Comparison of ENCODE assay signal across 8 cellular contexts in the genomic region with DNA sequence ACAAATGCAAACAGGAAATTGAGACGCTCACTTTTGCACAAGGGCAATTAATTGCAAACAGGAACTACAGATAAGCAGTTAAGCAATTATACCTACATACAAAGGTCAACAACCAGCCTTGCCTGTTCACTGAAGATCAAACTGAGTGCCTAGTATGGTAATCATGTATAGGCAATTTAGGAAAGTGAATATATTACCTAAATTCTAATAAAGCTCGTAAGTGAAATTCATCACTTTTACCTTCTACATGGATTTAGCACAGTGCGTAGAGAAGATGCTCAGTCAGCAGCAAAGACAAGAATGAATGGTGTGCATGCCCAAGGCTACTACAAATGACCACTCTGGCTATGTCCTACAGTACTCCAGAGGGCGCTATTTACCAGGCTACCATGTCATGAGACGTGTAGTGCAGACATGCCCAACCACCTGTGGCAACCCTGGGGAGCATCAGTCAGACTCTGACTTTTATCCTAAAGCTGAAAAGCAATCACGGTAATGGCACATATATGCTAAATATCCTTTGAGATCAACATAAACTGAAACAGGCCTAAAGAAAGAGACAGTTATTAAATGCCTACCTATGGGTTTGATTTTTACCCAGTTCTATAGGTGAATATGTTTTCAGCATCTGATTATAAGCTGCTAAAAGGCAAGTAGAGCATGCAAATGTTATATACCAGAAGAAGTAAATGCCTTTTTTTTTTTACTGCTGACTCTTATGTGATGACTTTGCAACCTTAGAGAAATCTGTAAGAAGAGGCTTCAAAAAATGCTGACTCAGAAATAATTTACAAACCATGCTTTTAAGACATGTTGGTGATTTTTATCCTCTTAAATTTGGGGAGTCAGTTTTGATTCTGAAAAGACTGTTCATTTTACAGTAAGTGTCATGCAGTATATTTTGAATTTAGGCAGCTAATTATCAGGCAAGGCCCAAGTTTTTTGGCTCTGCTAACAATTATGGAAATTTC.
DNase-seq lines count a peak whose midpoint lies in the region; ATAC-seq and TF ChIP-seq lines count a peak whose summit lies in the region.

No MANE protein-coding gene starts in this region.

- H3K27ac ChIP-seq in epithelial cell of prostate (no peak overlapping the region), tibial nerve (no peak overlapping the region)

- peak; percentile 100 for ATAC-seq in GM19463 (IDR thresholded peaks at IDR 0.05; ENCODE audit: unreplicated experiment)
- ATAC-seq in HG03469 (IDR thresholded peaks at IDR 0.05; ENCODE audit: unreplicated experiment): peak; percentile 100
- peak; percentile 93 for ATAC-seq in activated CD8-positive, alpha-beta T cell treated with anti-CD3 and anti-CD28 coated beads, Interleukin-2, amount 10 ng/mL, durations not matched to agents 7 days and 5 days
- ATAC-seq in natural killer cell treated with Interleukin-12 subunit alpha and Interleukin-12 subunit beta and Interleukin-15 and Interleukin-18, amount 100 ng/mL, for 72 hours: peak; percentile 88 to 93

- TF ChIP-seq POLR2A in tibial nerve (IDR thresholded peaks at IDR 0.05): no peak

- no peaks in the 10 kb centered on the region for H3K36me3 ChIP-seq in tibial nerve

- H3K27me3 Mint-ChIP-seq in activated CD8-positive, alpha-beta T cell treated with anti-CD3 and anti-CD28 coated beads, Interleukin-2, amount 10 ng/mL, durations not matched to agents 7 days and 5 days (ENCODE audit: low read depth): no peaks in the 10 kb centered on the region
- no peaks in the 10 kb centered on the region for H3K27me3 Mint-ChIP-seq in natural killer cell treated with Interleukin-12 subunit alpha and Interleukin-12 subunit beta and Interleukin-15 and Interleukin-18, amount 100 ng/mL, for 72 hours

- POLR2A ChIA-PET in activated CD8-positive, alpha-beta T cell treated with anti-CD3 and anti-CD28 coated beads, Interleukin-2, amount 10 ng/mL, durations not matched to agents 7 days and 5 days (lab: Charles Lee): no interaction called here

- no peak overlapping the region for H3K27ac Mint-ChIP-seq in activated CD8-positive, alpha-beta T cell treated with anti-CD3 and anti-CD28 coated beads, Interleukin-2, amount 10 ng/mL, durations not matched to agents 7 days and 5 days
- no peak overlapping the region for H3K27ac Mint-ChIP-seq in natural killer cell treated with Interleukin-12 subunit alpha and Interleukin-12 subunit beta and Interleukin-15 and Interleukin-18, amount 100 ng/mL, for 72 hours

- H3K27me3 ChIP-seq in tibial nerve: no peaks in the 10 kb centered on the region

- no peaks in the 10 kb centered on the region for H3K36me3 Mint-ChIP-seq in activated CD8-positive, alpha-beta T cell treated with anti-CD3 and anti-CD28 coated beads, Interleukin-2, amount 10 ng/mL, durations not matched to agents 7 days and 5 days (ENCODE audit: low read depth)
- H3K36me3 Mint-ChIP-seq in natural killer cell treated with Interleukin-12 subunit alpha and Interleukin-12 subunit beta and Interleukin-15 and Interleukin-18, amount 100 ng/mL, for 72 hours: no peaks in the 10 kb centered on the region

- CTCF ChIA-PET in activated CD8-positive, alpha-beta T cell treated with anti-CD3 and anti-CD28 coated beads, Interleukin-2, amount 10 ng/mL, durations not matched to agents 7 days and 5 days (lab: Charles Lee): interaction anchor here (0.6 to 2.9 kb wide), 23 partner anchors 10 to 1930 kb away, joined by 3 to 31 read pairs (median 4); partner anchors contain the start of gene BDH2

- no peak overlapping the region for H3K4me3 Mint-ChIP-seq in activated CD8-positive, alpha-beta T cell treated with anti-CD3 and anti-CD28 coated beads, Interleukin-2, amount 10 ng/mL, durations not matched to agents 7 days and 5 days
- no peak overlapping the region for H3K4me3 Mint-ChIP-seq in natural killer cell treated with Interleukin-12 subunit alpha and Interleukin-12 subunit beta and Interleukin-15 and Interleukin-18, amount 100 ng/mL, for 72 hours

- no peak overlapping the region for H3K4me3 ChIP-seq in tibial nerve

- TF ChIP-seq CTCF in tibial nerve (IDR thresholded peaks at IDR 0.05): peak; percentile 28 to 66 (median 53)

- DNase-seq in COLO829 (ENCODE audit: low spot score): peak; percentile 28
- peak; percentile 92 for DNase-seq in NCI-H69 (lab: John Stamatoyannopoulos, UW)
- peak; percentile 74 for DNase-seq in activated CD8-positive, alpha-beta T cell treated with anti-CD3 and anti-CD28 coated beads, Interleukin-2, amount 10 ng/mL, durations not matched to agents 7 days and 5 days
- DNase-seq in epithelial cell of prostate (ENCODE audit: low read depth, low spot score): peak; percentile 24
- peak; percentile 61 for DNase-seq in natural killer cell treated with Interleukin-12 subunit alpha and Interleukin-12 subunit beta and Interleukin-15 and Interleukin-18, amount 100 ng/mL, for 72 hours (ENCODE audit: low spot score)
- DNase-seq in tibial nerve (ENCODE audit: low spot score in 2 of 2): peak in 1 of 2 donors; percentile 48

- H3K9me3 ChIP-seq in tibial nerve: no peaks in the 10 kb centered on the region

- H3K4me1 Mint-ChIP-seq in activated CD8-positive, alpha-beta T cell treated with anti-CD3 and anti-CD28 coated beads, Interleukin-2, amount 10 ng/mL, durations not matched to agents 7 days and 5 days (ENCODE audit: low read depth): no peaks in the 10 kb centered on the region
- H3K4me1 Mint-ChIP-seq in natural killer cell treated with Interleukin-12 subunit alpha and Interleukin-12 subunit beta and Interleukin-15 and Interleukin-18, amount 100 ng/mL, for 72 hours (ENCODE audit: low read depth in 2 of 2): peaks cover 11 to 16% of the 10 kb centered on the region in 2 donors

- WGBS in tibial nerve, 2 donors: 63 to 74% methylated on average over 6 of the region's 6 CpGs

- H3K9me3 Mint-ChIP-seq in activated CD8-positive, alpha-beta T cell treated with anti-CD3 and anti-CD28 coated beads, Interleukin-2, amount 10 ng/mL, durations not matched to agents 7 days and 5 days (ENCODE audit: insufficient read depth): no peaks in the 10 kb centered on the region
- H3K9me3 Mint-ChIP-seq in natural killer cell treated with Interleukin-12 subunit alpha and Interleukin-12 subunit beta and Interleukin-15 and Interleukin-18, amount 100 ng/mL, for 72 hours: no peaks in the 10 kb centered on the region

- TF ChIP-seq EP300 in tibial nerve (IDR thresholded peaks at IDR 0.05): no peak

- peaks cover 0 to 35% (median 3%) of the 10 kb centered on the region in 4 donors for H3K4me1 ChIP-seq in tibial nerve
